16 cellular contexts compared by ENCODE assay signal in genomic region chr7:115352375-115352774, GRCh38.
DNase-seq lines count a peak whose midpoint lies in the region; ATAC-seq, FAIRE-seq and TF ChIP-seq lines count a peak whose summit lies in the region.
"Had no signal": no experiment of that assay in that cellular context is flagged by ENCODE, and none has a peak within 500 bp of the region (broad histone marks: within the 10 kb centered on the region; RNA-seq: fewer than 3 reads in every experiment).

No MANE protein-coding gene starts in this region.

- no peak for TF ChIP-seq RAD21 in SK-N-SH (IDR thresholded peaks at IDR 0.05; ENCODE audit: low read length)

- H3K9me2 ChIP-seq in SK-N-SH, result no peaks in the 10 kb centered on the region

- FAIRE-seq in urothelium cell line (lab: Jason Lieb, UNC), result no peak
- FAIRE-seq: GM12878 had no signal

- no peak for ATAC-seq in GM19328 (IDR thresholded peaks at IDR 0.05; ENCODE audit: unreplicated experiment)
- ATAC-seq: activated CD4-positive, CD25-positive, alpha-beta regulatory T cell treated with anti-CD3 and anti-CD28 coated beads, Interleukin-2, amount 50 U/mL, for 24 hours; GM12878 had no signal

- intact Hi-C loops in MCF 10A (cut with micrococcal nuclease) (loop anchor here (10.0 kb wide), 2 partner anchors 332 to 488 kb away; no protein-coding TSS in a partner anchor), breast epithelium (cut with DNase I; ENCODE audit: low total_unique reads) (no loop called here), dorsolateral prefrontal cortex (cut with DNase I) (no loop called here)

- H3F3A ChIP-seq in SK-N-SH (replicated peaks; ENCODE audit: insufficient read depth), result no peaks in the 10 kb centered on the region

- H3K4me1 ChIP-seq in breast epithelium (no peaks in the 10 kb centered on the region), SK-N-SH (ENCODE audit: control insufficient read depth in 1 of 2, insufficient read depth in 2 of 2, low read depth in 1 of 2, low read length in 1 of 2) (no peaks in the 10 kb centered on the region)
- H3K4me1 ChIP-seq: colonic mucosa had no signal

- H3K9me3 Mint-ChIP-seq in MCF 10A (ENCODE audit: unreplicated experiment), result no peaks in the 10 kb centered on the region
- H3K9me3 Mint-ChIP-seq: activated naive CD4-positive, alpha-beta T cell treated with anti-CD3 and anti-CD28 coated beads, Interleukin-2, amount 50 U/mL, for 24 hours; memory B cell had no signal

- H2AFZ ChIP-seq in SK-N-SH (ENCODE audit: low read depth), result no peak overlapping the region

- BruUV-seq in MCF 10A (replicated peaks; lab: Mats Ljungman, UMichigan), result no TSS peak

- H3K27ac ChIP-seq in breast epithelium (no peak overlapping the region), SK-N-SH (ENCODE audit: low read depth in 2 of 2, low read length in 1 of 2) (no peak overlapping the region), dorsolateral prefrontal cortex (no peak overlapping the region)
- H3K27ac ChIP-seq: 22Rv1, colonic mucosa, esophagus muscularis mucosa had no signal

- H3K27ac Mint-ChIP-seq in MCF 10A (ENCODE audit: low read depth, unreplicated experiment), result no peak overlapping the region
- H3K27ac Mint-ChIP-seq: activated naive CD4-positive, alpha-beta T cell treated with anti-CD3 and anti-CD28 coated beads, Interleukin-2, amount 50 U/mL, for 24 hours; memory B cell had no signal

- H3K4me2 ChIP-seq in SK-N-SH, result no peak overlapping the region

- no peak for TF ChIP-seq POLR2A in breast epithelium (IDR thresholded peaks at IDR 0.05)

- POLR2A ChIA-PET in MCF 10A (lab: Yijun Ruan, JAX) (no interaction called here), SK-N-SH (lab: Yijun Ruan, JAX) (no interaction called here)

- peak; percentile 17 for DNase-seq in MCF 10A (ENCODE audit: unreplicated experiment)
- no peak for DNase-seq in breast epithelium (ENCODE audit: low spot score in 2 of 2)
- DNase-seq in SK-N-SH, result no peak
- DNase-seq in fibroblast of mammary gland (ENCODE audit: low read depth), result peak; percentile 90
- peak; percentile 4 for DNase-seq in urothelium cell line (ENCODE audit: low spot score)
- DNase-seq in activated CD4-positive, alpha-beta T cell treated with anti-CD3 and anti-CD28 coated beads for 4 hours, result no peak
- DNase-seq in dorsolateral prefrontal cortex, result no peak
- DNase-seq: colonic mucosa, nucleus accumbens had no signal

- CTCF ChIA-PET in MCF 10A (lab: Yijun Ruan, JAX), result interaction anchor here (0.6 to 1.4 kb wide), 2 partner anchors 328 to 510 kb away, joined by 3 to 4 read pairs; no protein-coding TSS in a partner anchor
- CTCF ChIA-PET in SK-N-SH (lab: Yijun Ruan, JAX), result interaction anchor here (1.5 kb wide), 1 partner anchor 11 kb away, joined by 5 read pairs; no protein-coding TSS in a partner anchor

- no peak for TF ChIP-seq CTCF in MCF 10A (IDR thresholded peaks at IDR 0.05; ENCODE audit: unreplicated experiment)
- TF ChIP-seq CTCF in breast epithelium (IDR thresholded peaks at IDR 0.05), result no peak
- TF ChIP-seq CTCF in SK-N-SH (IDR thresholded peaks at IDR 0.05), result peak; percentile 11; the same call in 1 of the 2 replicates
- TF ChIP-seq CTCF in fibroblast of mammary gland (conservative IDR thresholded peaks at IDR 0.05; ENCODE audit: control insufficient read depth, insufficient read depth, low read depth, low read length), result peak; percentile 14
- no peak for TF ChIP-seq CTCF in dorsolateral prefrontal cortex (IDR thresholded peaks at IDR 0.05 in 54 of 56, conservative IDR thresholded peaks at IDR 0.05 in 2 of 56; ENCODE audit: low read depth in 1 of 56, partially characterized antibody in 56 of 56)

- H3K9ac ChIP-seq in SK-N-SH, result no peak overlapping the region

- H3K36me3 Mint-ChIP-seq in MCF 10A (ENCODE audit: insufficient read depth, unreplicated experiment), result no peaks in the 10 kb centered on the region
- H3K36me3 Mint-ChIP-seq: activated naive CD4-positive, alpha-beta T cell treated with anti-CD3 and anti-CD28 coated beads, Interleukin-2, amount 50 U/mL, for 24 hours; memory B cell had no signal

- H3K4me3 ChIP-seq in breast epithelium, result no peak overlapping the region
- H3K4me3 ChIP-seq in SK-N-SH (ENCODE audit: low read depth in 2 of 2, low read length in 1 of 2), result no peak overlapping the region
- no peak overlapping the region for H3K4me3 ChIP-seq in fibroblast of mammary gland (ENCODE audit: control insufficient read depth, low read depth, low read length)
- no peak overlapping the region for H3K4me3 ChIP-seq in dorsolateral prefrontal cortex
- H3K4me3 ChIP-seq: colonic mucosa, esophagus muscularis mucosa, GM12878 had no signal

- no peaks in the 10 kb centered on the region for H4K20me1 ChIP-seq in SK-N-SH (ENCODE audit: insufficient read depth)

- 2% methylated on average over 2 of the region's 2 CpGs for WGBS in SK-N-SH (ENCODE audit: low lambda C conversion rate)

- H3K36me3 ChIP-seq in breast epithelium (no peaks in the 10 kb centered on the region), SK-N-SH (replicated peaks in 1 of 2; ENCODE audit: control insufficient read depth in 1 of 2, insufficient read depth in 2 of 2, low read length in 1 of 2) (no peaks in the 10 kb centered on the region)
- H3K36me3 ChIP-seq: colonic mucosa, esophagus muscularis mucosa had no signal

- peak in 1 of 2 experiments; percentile 17; a peak in 1 of 4 replicates for TF ChIP-seq EP300 in SK-N-SH (IDR thresholded peaks at IDR 0.05; ENCODE audit: borderline replicate concordance in 1 of 2, low read depth in 1 of 2, low read length in 1 of 2)

- H3K27me3 Mint-ChIP-seq in MCF 10A (ENCODE audit: insufficient read depth, unreplicated experiment), result peaks cover 90% of the 10 kb centered on the region

- H3K4me1 Mint-ChIP-seq in MCF 10A (ENCODE audit: insufficient read depth, unreplicated experiment), result no peaks in the 10 kb centered on the region
- H3K4me1 Mint-ChIP-seq: activated naive CD4-positive, alpha-beta T cell treated with anti-CD3 and anti-CD28 coated beads, Interleukin-2, amount 50 U/mL, for 24 hours had no signal

- H3K79me2 ChIP-seq in SK-N-SH (ENCODE audit: insufficient read depth), result no peaks in the 10 kb centered on the region

- H3K27me3 ChIP-seq in breast epithelium (no peaks in the 10 kb centered on the region), SK-N-SH (ENCODE audit: insufficient read depth) (no peaks in the 10 kb centered on the region), dorsolateral prefrontal cortex (no peaks in the 10 kb centered on the region)
- H3K27me3 ChIP-seq: colonic mucosa, esophagus muscularis mucosa had no signal

- no peaks in the 10 kb centered on the region for H3K9me3 ChIP-seq in breast epithelium
- H3K9me3 ChIP-seq in SK-N-SH, result no peaks in the 10 kb centered on the region
- H3K9me3 ChIP-seq: colonic mucosa, esophagus muscularis mucosa had no signal

- H3K4me3 Mint-ChIP-seq in MCF 10A (ENCODE audit: unreplicated experiment), result no peak overlapping the region
- H3K4me3 Mint-ChIP-seq: activated naive CD4-positive, alpha-beta T cell treated with anti-CD3 and anti-CD28 coated beads, Interleukin-2, amount 50 U/mL, for 24 hours; memory B cell had no signal

TF ChIP-seq in SK-N-SH, 30 proteins besides CTCF, POLR2A, EP300 and RAD21 (continues in another document):
- TF ChIP-seq ELF1 (IDR thresholded peaks at IDR 0.05) (no peak), TCF12 (IDR thresholded peaks at IDR 0.05) (no peak), MAX (IDR thresholded peaks at IDR 0.05; ENCODE audit: low read depth) (no peak), MEF2A (IDR thresholded peaks at IDR 0.05; ENCODE audit: borderline replicate concordance, low read depth) (no peak), TEAD4 (IDR thresholded peaks at IDR 0.05; ENCODE audit: borderline replicate concordance, insufficient read depth) (no peak), MXI1 (IDR thresholded peaks at IDR 0.05; ENCODE audit: low read depth, low read length) (no peak), EZH2phosphoT487 (IDR thresholded peaks at IDR 0.05; ENCODE audit: borderline replicate concordance, low read depth) (no peak), SMC3 (IDR thresholded peaks at IDR 0.05; ENCODE audit: low read depth, low read length) (no peak), RXRA (IDR thresholded peaks at IDR 0.05; ENCODE audit: borderline replicate concordance, low read depth) (no peak), YY1 (IDR thresholded peaks at IDR 0.05; ENCODE audit: low read depth) (no peak), FOXM1 (IDR thresholded peaks at IDR 0.05; ENCODE audit: low read depth) (no peak), FOXJ3 (CRISPR knock-in tag; IDR thresholded peaks at IDR 0.05) (no peak), FOSL2 (IDR thresholded peaks at IDR 0.05; ENCODE audit: borderline replicate concordance, low read depth) (no peak), SIN3A (IDR thresholded peaks at IDR 0.05; ENCODE audit: borderline replicate concordance, low read depth, low read length) (no peak), JUND (IDR thresholded peaks at IDR 0.05) (no peak), RFX5 (IDR thresholded peaks at IDR 0.05; ENCODE audit: low read length) (no peak), GABPA (IDR thresholded peaks at IDR 0.05; ENCODE audit: low read depth) (no peak)

Comparison
In these comparisons a context has a peak if more than half of its experiments do, and no peak if none do; other contexts are left out.
1. DNase-seq: peak in MCF 10A (single experiment), fibroblast of mammary gland (single experiment) and urothelium cell line (single experiment); none in breast epithelium (0 of 2), SK-N-SH (single experiment), activated CD4-positive, alpha-beta T cell treated with anti-CD3 and anti-CD28 coated beads for 4 hours (0 of 2) and dorsolateral prefrontal cortex (0 of 10).
2. CTCF ChIP-seq: peak in SK-N-SH (single experiment) and fibroblast of mammary gland (single experiment); none in MCF 10A (single experiment), breast epithelium (0 of 3) and dorsolateral prefrontal cortex (0 of 56).